ENCODE assay signal across 1 cellular context in genomic region chr17:75498726-75499213, GRCh38.
TF ChIP-seq lines count a peak whose summit lies in the region.

No MANE protein-coding gene starts in this region.

TF ChIP-seq in HepG2, 621 proteins besides CTCF, POLR2A, EP300 and RAD21:
- 0 out of 2 replicates have a peak, but pooled peaks have one; percentile 27 for TF ChIP-seq ZNF225 (CRISPR knock-in tag; IDR thresholded peaks at IDR 0.05)
- peak; percentile 60; the same call in 1 of the 2 replicates for TF ChIP-seq ZBTB38 (CRISPR knock-in tag; IDR thresholded peaks at IDR 0.05)
- no peak for TF ChIP-seq ZBED4 (CRISPR knock-in tag; IDR thresholded peaks at IDR 0.05; ENCODE audit: borderline replicate concordance)
- TF ChIP-seq CBX5 (CRISPR knock-in tag; IDR thresholded peaks at IDR 0.05; ENCODE audit: borderline replicate concordance): no peak
- peak; percentile 2; the same call in 1 of the 2 replicates for TF ChIP-seq RXRA (CRISPR knock-in tag; IDR thresholded peaks at IDR 0.05)
- no peak for TF ChIP-seq NR2F6 (IDR thresholded peaks at IDR 0.05)
- TF ChIP-seq NR2F6 (CRISPR knock-in tag; IDR thresholded peaks at IDR 0.05): no peak
- TF ChIP-seq ZNF230 (CRISPR knock-in tag; IDR thresholded peaks at IDR 0.05): 0 out of 2 replicates have a peak, but pooled peaks have one; percentile 28
- peak; percentile 62 for TF ChIP-seq AGO2 (optimal IDR thresholded peaks at IDR 0.05; ENCODE audit: low read depth, low read length)
- TF ChIP-seq MTA1 (CRISPR knock-in tag; IDR thresholded peaks at IDR 0.05; ENCODE audit: borderline replicate concordance): peak; percentile 19; the same call in 1 of the 2 replicates
- TF ChIP-seq STAG1 (CRISPR knock-in tag; IDR thresholded peaks at IDR 0.05): peak; percentile 32; the same call in 1 of the 2 replicates
- TF ChIP-seq ZBTB33 (CRISPR knock-in tag; IDR thresholded peaks at IDR 0.05): peak; percentile 94
- TF ChIP-seq ZNF10 (CRISPR knock-in tag; IDR thresholded peaks at IDR 0.05; ENCODE audit: borderline replicate concordance, low read depth): no peak
- TF ChIP-seq POLR2G (IDR thresholded peaks at IDR 0.05; ENCODE audit: low read depth, low read length): 0 out of 2 replicates have a peak, but pooled peaks have one; percentile 12
- no peak for TF ChIP-seq SOX6 (IDR thresholded peaks at IDR 0.05)
- TF ChIP-seq SOX6 (CRISPR knock-in tag; IDR thresholded peaks at IDR 0.05): no peak
